In the genomic region with DNA sequence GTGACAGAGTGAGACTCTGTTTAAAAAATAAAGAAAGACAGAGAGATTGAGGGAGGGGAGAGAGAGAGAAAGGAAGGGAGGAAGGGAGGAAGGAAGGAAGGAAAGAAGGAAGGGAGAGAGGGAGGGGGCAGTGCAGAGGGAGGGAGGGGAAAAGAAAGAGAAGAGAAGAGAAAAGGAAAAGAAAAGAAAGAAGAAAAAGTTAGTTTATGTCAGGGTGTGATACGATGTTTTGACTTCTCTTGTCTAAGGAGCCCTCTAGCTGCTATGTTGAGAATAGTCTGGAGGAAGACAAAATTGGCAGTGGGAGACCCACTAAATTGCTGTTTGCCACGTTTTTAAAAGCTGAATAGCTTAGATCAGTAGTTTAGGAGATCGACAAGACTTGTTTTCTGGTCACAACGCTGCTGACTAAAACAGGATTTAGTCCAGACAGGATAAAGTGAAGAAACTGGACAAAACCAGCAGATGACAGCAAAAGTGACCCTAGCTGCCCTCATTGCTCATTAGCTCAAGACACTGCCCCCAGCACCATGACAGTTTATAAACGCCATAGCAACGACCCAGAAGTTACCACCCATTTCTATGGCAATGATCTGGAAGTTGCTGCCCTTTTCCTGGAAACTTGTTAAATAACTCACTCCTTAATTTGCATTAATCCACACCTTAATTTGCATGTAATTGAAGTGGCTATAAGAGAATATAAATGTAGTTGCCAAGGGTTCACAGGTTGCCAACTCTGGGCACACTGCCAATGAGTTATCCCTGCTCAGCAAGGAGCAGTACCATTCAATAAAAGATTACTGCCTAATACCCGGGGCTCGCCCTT, we compare ENCODE assay signal across 8 cellular contexts. TPM values are rescaled to one million over a fixed set of nuclear protein-coding genes. Genes with fewer than 3 reads are reported as not detected.
DNase-seq lines count a peak whose midpoint lies in the region; ATAC-seq, FAIRE-seq and TF ChIP-seq lines count a peak whose summit lies in the region.

No MANE protein-coding gene starts in this region.

- intact Hi-C loops in CD14-positive monocyte (cut with micrococcal nuclease) (no loop called here), lower lobe of right lung (cut with DNase I) (no loop called here)

- 0 out of 2 replicates have a peak overlapping the region, but pooled peaks have one; percentile 15 for H2AFZ ChIP-seq in KMS-11 (ENCODE audit: low read depth)

- peak; percentile 46 for TF ChIP-seq CTCF in CD14-positive monocyte (IDR thresholded peaks at IDR 0.05)
- TF ChIP-seq CTCF in KMS-11 (conservative IDR thresholded peaks at IDR 0.05; ENCODE audit: low read depth, low read length) = 0 out of 2 replicates have a peak, but pooled peaks have one; percentile 31
- TF ChIP-seq CTCF in VCaP (conservative IDR thresholded peaks at IDR 0.05) = peak; percentile 84
- peak; percentile 16 for TF ChIP-seq CTCF in lower lobe of right lung (IDR thresholded peaks at IDR 0.05)

- no peak overlapping the region for H3K27ac ChIP-seq in KMS-11
- H3K27ac ChIP-seq in VCaP = peak overlapping the region; percentile 100
- H3K27ac ChIP-seq in lower lobe of right lung = no peak overlapping the region

- H4K20me1 ChIP-seq in KMS-11 (ENCODE audit: insufficient read depth) = no peaks in the 10 kb centered on the region

- peaks cover 2 to 4% (median 4%) of the 10 kb centered on the region in 3 donors for H3K27me3 Mint-ChIP-seq in CD14-positive monocyte (ENCODE audit: low read depth in 3 of 3)

- H3K27me3 ChIP-seq in KMS-11 (ENCODE audit: insufficient read depth, low read depth) = no peaks in the 10 kb centered on the region
- no peaks in the 10 kb centered on the region for H3K27me3 ChIP-seq in lower lobe of right lung (ENCODE audit: low read depth)

- H3K4me3 Mint-ChIP-seq in CD14-positive monocyte = no peak overlapping the region

- ATAC-seq in lower lobe of right lung = no peak

- no peak overlapping the region for H3K4me2 ChIP-seq in KMS-11

- H3K36me3 ChIP-seq in KMS-11 (ENCODE audit: insufficient read depth) (no peaks in the 10 kb centered on the region), lower lobe of right lung (no peaks in the 10 kb centered on the region)

- H3K9me3 Mint-ChIP-seq in CD14-positive monocyte = no peaks in the 10 kb centered on the region

- H3K9ac ChIP-seq in KMS-11 = no peak overlapping the region

- H3K79me2 ChIP-seq in KMS-11 (ENCODE audit: insufficient read depth, low read depth) = no peaks in the 10 kb centered on the region

- no peaks in the 10 kb centered on the region for H3K36me3 Mint-ChIP-seq in CD14-positive monocyte

- H3K27ac Mint-ChIP-seq in CD14-positive monocyte = no peak overlapping the region

- H3K4me1 ChIP-seq in KMS-11 (ENCODE audit: low read depth, poor library complexity, severe bottlenecking) = no peaks in the 10 kb centered on the region
- no peaks in the 10 kb centered on the region for H3K4me1 ChIP-seq in lower lobe of right lung

- FAIRE-seq in GM12891 (lab: Jason Lieb, UNC) = no peak

- TF ChIP-seq POLR2A in GM12891 (IDR thresholded peaks at IDR 0.05; ENCODE audit: low read depth, low read length) = no peak

- peaks cover 13% of the 10 kb centered on the region for H3K4me1 Mint-ChIP-seq in CD14-positive monocyte

- H3K9me3 ChIP-seq in lower lobe of right lung = no peaks in the 10 kb centered on the region

- H3K4me3 ChIP-seq in KMS-11 (IDR thresholded peaks at IDR 0.05; ENCODE audit: insufficient read depth, low read depth, low read length) (no peak overlapping the region), lower lobe of right lung (no peak overlapping the region)

- DNase-seq in CD14-positive monocyte (ENCODE audit: low spot score) = no peak
- no peak for DNase-seq in lower lobe of right lung
- DNase-seq in HuH-7.5 (ENCODE audit: low spot score) = no peak
- DNase-seq in GM12891 (ENCODE audit: insufficient read length, low spot score) = no peak
- no peak for DNase-seq in NCI-H2107 (lab: John Stamatoyannopoulos, UW)
- DNase-seq in activated CD4-positive, alpha-beta T cell treated with anti-CD3 and anti-CD28 coated beads, Interleukin-2, amount 50 U/mL, for 48 hours = no peak

TF ChIP-seq in GM12891, 5 proteins besides CTCF, POLR2A, EP300 and RAD21:
- TF ChIP-seq TAF1 (IDR thresholded peaks at IDR 0.05; ENCODE audit: low read depth, low read length) (no peak), POLR2AphosphoS5 (IDR thresholded peaks at IDR 0.05; ENCODE audit: low read depth, low read length) (no peak), POU2F2 (IDR thresholded peaks at IDR 0.05; ENCODE audit: low read depth, low read length) (no peak), SPI1 (IDR thresholded peaks at IDR 0.05; ENCODE audit: low read depth, low read length) (no peak), PAX5 (IDR thresholded peaks at IDR 0.05; ENCODE audit: insufficient read depth, low read length, severe bottlenecking) (no peak)

RNA-seq across cellular contexts. Expression of a gene that starts 11.1 kb away (rescaled TPM):
- under 1 TPM in 1 of 2 donors, not detected in 1; 0.16 TPM for polyA plus RNA-seq in CD14-positive monocyte
- not detected for total RNA-seq in lower lobe of right lung
- polyA plus RNA-seq in GM12891 (2012; ENCODE audit: low read depth, missing spikeins) = not detected

RNA-seq across cellular contexts. Expression of a gene that starts 39.6 kb away (rescaled TPM):
- polyA plus RNA-seq in CD14-positive monocyte = under 1 TPM; 0.24 to 0.48 TPM
- 0.74 TPM for total RNA-seq in lower lobe of right lung
- 0.87 TPM for polyA plus RNA-seq in GM12891 (2012; ENCODE audit: low read depth, missing spikeins)

Comparison
In these comparisons a context has a peak if more than half of its experiments do, and no peak if none do; other contexts are left out.
1. CTCF ChIP-seq: peak in every context shown above with its lines; median percentile 84 in VCaP; 46 in CD14-positive monocyte; 31 in KMS-11; 16 in lower lobe of right lung.